11 cellular contexts compared by ENCODE assay signal in the genomic region with DNA sequence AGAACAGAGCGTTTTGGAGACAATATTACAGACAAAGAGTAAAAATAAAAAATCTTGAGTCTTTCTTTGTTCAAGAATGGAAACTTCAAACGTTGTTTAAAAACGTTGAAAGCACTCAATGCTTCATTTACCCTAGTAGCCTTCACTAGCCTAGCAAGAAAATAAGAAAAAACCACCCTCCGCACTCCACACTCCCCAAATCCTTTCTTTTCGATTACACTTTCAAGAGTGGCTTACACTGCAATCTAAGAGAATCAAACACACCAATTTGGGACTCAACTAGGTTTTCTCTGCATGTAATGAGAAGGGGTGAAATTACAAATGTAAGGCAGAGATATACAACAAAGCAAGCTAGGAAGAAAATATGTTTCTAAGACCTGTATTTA. TPM values are rescaled to one million over a fixed set of nuclear protein-coding genes. Genes with fewer than 3 reads are reported as not detected.
DNase-seq lines count a peak whose midpoint lies in the region; ATAC-seq and TF ChIP-seq lines count a peak whose summit lies in the region.
"Had no signal": no experiment of that assay in that cellular context is flagged by ENCODE, and none has a peak within 500 bp of the region (broad histone marks: within the 10 kb centered on the region; RNA-seq: fewer than 3 reads in every experiment).

No MANE protein-coding gene starts in this region.

- DNase-seq in CD4-positive, alpha-beta T cell, result no peak
- peak; percentile 34 for DNase-seq in astrocyte of the spinal cord (ENCODE audit: low read depth, low spot score)
- DNase-seq in naive thymus-derived CD8-positive, alpha-beta T cell, result no peak
- no peak for DNase-seq in BE2C
- DNase-seq in stimulated activated CD4-positive, alpha-beta T cell treated with anti-CD3 and anti-CD28 coated beads, Interleukin-4, amount 100 ng/mL, for 24 hours, result no peak
- DNase-seq in WTC11 (ENCODE audit: low spot score), result no peak
- DNase-seq: amniotic stem cell, DMS153, NCI-H524 treated with DMSO at 0.1 percent for 48 hours had no signal

- H3K27me3 Mint-ChIP-seq in CD4-positive, alpha-beta T cell, result no peaks in the 10 kb centered on the region
- no peaks in the 10 kb centered on the region for H3K27me3 Mint-ChIP-seq in naive thymus-derived CD8-positive, alpha-beta T cell
- no peaks in the 10 kb centered on the region for H3K27me3 Mint-ChIP-seq in WTC11 (ENCODE audit: low read depth)

- peak overlapping the region; percentile 79 for H3K4me2 ChIP-seq in KMS-11

- H3K36me3 Mint-ChIP-seq in CD4-positive, alpha-beta T cell (ENCODE audit: low read depth), result peaks cover 39% of the 10 kb centered on the region
- peaks cover 30 to 34% (median 33%) of the 10 kb centered on the region in 3 donors for H3K36me3 Mint-ChIP-seq in naive thymus-derived CD8-positive, alpha-beta T cell
- peaks cover 26% of the 10 kb centered on the region for H3K36me3 Mint-ChIP-seq in WTC11

- POLR2A ChIA-PET in CD4-positive, alpha-beta T cell (lab: Charles Lee), result interaction anchor here (0.6 to 20.8 kb wide), 15 partner anchors 10 to 510 kb away, joined by 3 to 1205 read pairs (median 31); no protein-coding TSS in a partner anchor
- POLR2A ChIA-PET in naive thymus-derived CD8-positive, alpha-beta T cell (lab: Charles Lee), result interaction anchor here (1.0 to 24.3 kb wide), 10 partner anchors 11 to 508 kb away, joined by 4 to 1336 read pairs (median 122); partner anchors contain the start of gene FAM9C
- POLR2A ChIA-PET in WTC11 (lab: Charles Lee), result interaction anchor here (0.9 to 1.4 kb wide), 3 partner anchors 33 to 509 kb away, joined by 4 read pairs; no protein-coding TSS in a partner anchor

- intact Hi-C loops in CD4-positive, alpha-beta T cell (cut with DNase I, micrococcal nuclease), result loop anchor here (2.0 to 10.0 kb wide), 6 partner anchors 19 to 1055 kb away; partner anchors contain the start of gene TCEANC (in 1 of the 2)

- no peaks in the 10 kb centered on the region for H3K9me3 ChIP-seq in CD4-positive, alpha-beta T cell (ENCODE audit: control insufficient read depth, low read length)
- no peaks in the 10 kb centered on the region for H3K9me3 ChIP-seq in BE2C

- H3K4me3 ChIP-seq in KMS-11 (IDR thresholded peaks at IDR 0.05; ENCODE audit: insufficient read depth, low read depth, low read length) (no peak overlapping the region), astrocyte of the spinal cord (ENCODE audit: low read depth, low read length) (no peak overlapping the region), BE2C (ENCODE audit: low read depth, low read length) (no peak overlapping the region)

- peak overlapping the region; percentile 70 for H3K27ac ChIP-seq in CD4-positive, alpha-beta T cell (ENCODE audit: low read depth, low read length)
- peak overlapping the region; percentile 96; the same call in 1 of the 2 replicates for H3K27ac ChIP-seq in KMS-11

- no peak for TF ChIP-seq CTCF in CD4-positive, alpha-beta T cell (IDR thresholded peaks at IDR 0.05)
- TF ChIP-seq CTCF in KMS-11 (conservative IDR thresholded peaks at IDR 0.05; ENCODE audit: low read depth, low read length), result no peak
- TF ChIP-seq CTCF in astrocyte of the spinal cord (IDR thresholded peaks at IDR 0.05; ENCODE audit: low read depth, low read length), result no peak
- TF ChIP-seq CTCF in BE2C (IDR thresholded peaks at IDR 0.05; ENCODE audit: low read depth, low read length), result no peak
- no peak for TF ChIP-seq CTCF in WTC11 (IDR thresholded peaks at IDR 0.05)

- no peaks in the 10 kb centered on the region for H3K27me3 ChIP-seq in CD4-positive, alpha-beta T cell (ENCODE audit: control insufficient read depth, insufficient read depth, low read length)
- H3K27me3 ChIP-seq in KMS-11 (ENCODE audit: insufficient read depth, low read depth), result no peaks in the 10 kb centered on the region
- no peaks in the 10 kb centered on the region for H3K27me3 ChIP-seq in BE2C

- H3K9me3 Mint-ChIP-seq in CD4-positive, alpha-beta T cell, result no peaks in the 10 kb centered on the region
- H3K9me3 Mint-ChIP-seq in naive thymus-derived CD8-positive, alpha-beta T cell, result peaks cover 0 to 15% (median 0%) of the 10 kb centered on the region in 9 donors
- H3K9me3 Mint-ChIP-seq in WTC11, result no peaks in the 10 kb centered on the region

- peak overlapping the region; percentile 95 for H3K27ac Mint-ChIP-seq in CD4-positive, alpha-beta T cell
- peak overlapping the region; percentile 96 to 100 (median 98) for H3K27ac Mint-ChIP-seq in naive thymus-derived CD8-positive, alpha-beta T cell
- no peak overlapping the region; the same call in 1 of the 2 replicates for H3K27ac Mint-ChIP-seq in WTC11

- peaks cover 63% of the 10 kb centered on the region for H3K4me1 Mint-ChIP-seq in CD4-positive, alpha-beta T cell (ENCODE audit: low read depth)
- H3K4me1 Mint-ChIP-seq in naive thymus-derived CD8-positive, alpha-beta T cell, result peaks cover 15 to 62% (median 45%) of the 10 kb centered on the region in 4 donors
- peaks cover 30% of the 10 kb centered on the region for H3K4me1 Mint-ChIP-seq in WTC11

- H3K79me2 ChIP-seq in KMS-11 (ENCODE audit: insufficient read depth, low read depth), result peaks cover 29% of the 10 kb centered on the region

- no peak overlapping the region for H2AFZ ChIP-seq in KMS-11 (ENCODE audit: low read depth)

- no peaks in the 10 kb centered on the region for H4K20me1 ChIP-seq in KMS-11 (ENCODE audit: insufficient read depth)

- CTCF ChIA-PET in CD4-positive, alpha-beta T cell (lab: Charles Lee), result interaction anchor here (0.9 to 13.4 kb wide), 3 partner anchors 31 to 112 kb away, joined by 3 to 181 read pairs (median 50); no protein-coding TSS in a partner anchor
- CTCF ChIA-PET in WTC11 (lab: Charles Lee), result interaction anchor here (2.1 kb wide), 1 partner anchor 33 kb away, joined by 10 read pairs; no protein-coding TSS in a partner anchor

- no peaks in the 10 kb centered on the region for H3K36me3 ChIP-seq in KMS-11 (ENCODE audit: insufficient read depth)
- no peaks in the 10 kb centered on the region for H3K36me3 ChIP-seq in BE2C

- no peak for ATAC-seq in CD4-positive, alpha-beta T cell (ENCODE audit: poor library complexity)
- ATAC-seq in naive thymus-derived CD8-positive, alpha-beta T cell, result no peak
- ATAC-seq in HG02763 (IDR thresholded peaks at IDR 0.05; ENCODE audit: unreplicated experiment) (no peak), WTC11 (no peak)

- peak overlapping the region; percentile 97 for H3K4me3 Mint-ChIP-seq in CD4-positive, alpha-beta T cell
- peak overlapping the region; percentile 93 to 99 (median 96) for H3K4me3 Mint-ChIP-seq in naive thymus-derived CD8-positive, alpha-beta T cell
- no peak overlapping the region for H3K4me3 Mint-ChIP-seq in WTC11

- H3K9ac ChIP-seq in KMS-11, result no peak overlapping the region

- in situ Hi-C loops in astrocyte of the spinal cord (cut with HindIII; ENCODE audit: low sequenced_read_pairs), result no loop called here

- H3K4me1 ChIP-seq in KMS-11 (ENCODE audit: low read depth, poor library complexity, severe bottlenecking) (peaks cover 50% of the 10 kb centered on the region), BE2C (no peaks in the 10 kb centered on the region)

TF ChIP-seq in WTC11, 78 proteins besides CTCF, POLR2A, EP300 and RAD21:
- no peak for TF ChIP-seq NR2C2 (CRISPR knock-in tag; IDR thresholded peaks at IDR 0.05)
- no peak for TF ChIP-seq TCF7 (CRISPR knock-in tag; IDR thresholded peaks at IDR 0.05; ENCODE audit: low read depth)
- no peak for TF ChIP-seq EMX1 (CRISPR knock-in tag; IDR thresholded peaks at IDR 0.05)

RNA-seq across cellular contexts. Expression of gene TMSB4X, which starts 4.7 kb away (rescaled TPM):
- 1,000 to 10,000 TPM; 2,621 to 2,738 TPM for total RNA-seq in CD4-positive, alpha-beta T cell
- total RNA-seq in naive thymus-derived CD8-positive, alpha-beta T cell, result 1,000 to 10,000 TPM; 4,350 to 4,478 TPM
- polyA plus RNA-seq in naive thymus-derived CD8-positive, alpha-beta T cell, result over 10,000 TPM; 23,903 to 30,039 (median 28,786) TPM
- polyA plus RNA-seq in BE2C (2012; ENCODE audit: insufficient read depth, insufficient read length, low read depth), result 656 TPM
- 2,375 to 2,595 TPM (median 2,468 TPM) in 3 replicates for total RNA-seq in WTC11 (2021)
